In the genomic region with DNA sequence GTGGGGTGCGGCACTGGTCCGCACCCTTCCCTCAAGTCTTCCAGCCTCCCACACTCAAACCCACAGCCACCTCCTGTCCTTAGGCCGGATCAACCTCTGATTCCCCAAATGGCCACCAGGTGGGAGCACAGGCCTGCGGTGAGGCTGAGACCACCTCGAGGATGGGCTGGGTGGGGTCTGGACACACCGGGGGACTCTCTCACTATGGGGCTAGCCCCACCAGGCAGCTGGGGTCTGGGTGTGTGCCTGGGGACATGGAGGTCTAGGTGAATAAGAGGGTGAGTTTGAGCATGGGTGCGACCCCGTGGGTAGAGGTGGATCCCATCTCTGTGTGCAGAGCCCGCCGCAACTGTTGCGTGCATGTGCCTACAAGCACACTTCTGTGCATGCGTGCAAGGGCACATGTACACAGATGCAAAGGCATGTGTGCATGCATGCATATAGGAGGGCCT, we compare ENCODE assay signal across 12 cellular contexts. TPM values are rescaled to one million over a fixed set of nuclear protein-coding genes. Genes with fewer than 3 reads are reported as not detected.
DNase-seq lines count a peak whose midpoint lies in the region; ATAC-seq and TF ChIP-seq lines count a peak whose summit lies in the region.
"Had no signal": no experiment of that assay in that cellular context is flagged by ENCODE, and none has a peak within 500 bp of the region (broad histone marks: within the 10 kb centered on the region; RNA-seq: fewer than 3 reads in every experiment).

No MANE protein-coding gene starts in this region.

- peak; percentile 7 for DNase-seq in NCI-H1436 (lab: John Stamatoyannopoulos, UW)
- no peak for DNase-seq in NCI-H1436 treated with DMSO at 0.1 percent for 48 hours (lab: John Stamatoyannopoulos, UW)
- peak; percentile 35 for DNase-seq in cerebellum (ENCODE audit: low spot score)
- DNase-seq in osteoblast (ENCODE audit: insufficient read length, low spot score, missing footprints), result no peak
- no peak for DNase-seq in AG08395 (ENCODE audit: low spot score)
- DNase-seq in mucosa of gallbladder (ENCODE audit: low spot score), result no peak
- DNase-seq: NCI-H1694, right cardiac atrium had no signal

- H3K79me2 ChIP-seq in osteoblast (ENCODE audit: insufficient read depth, low read length), result no peaks in the 10 kb centered on the region

- H3K9me3 ChIP-seq in osteoblast (ENCODE audit: low read depth, low read length), result no peaks in the 10 kb centered on the region
- H3K9me3 ChIP-seq: thoracic aorta had no signal

- no peak overlapping the region for H3K4me3 ChIP-seq in osteoblast (ENCODE audit: insufficient read depth, low read length)
- H3K4me3 ChIP-seq: BLaER1, thoracic aorta had no signal

- no peaks in the 10 kb centered on the region for H4K20me1 ChIP-seq in osteoblast (ENCODE audit: insufficient read depth, low read length)
- H4K20me1 ChIP-seq: BLaER1 had no signal

- no peak overlapping the region for H3K4me2 ChIP-seq in osteoblast (ENCODE audit: insufficient read depth, low read length)
- H3K4me2 ChIP-seq: BLaER1 had no signal

- ATAC-seq in GM21825 (IDR thresholded peaks at IDR 0.05; ENCODE audit: unreplicated experiment), result no peak

- no peak overlapping the region for H3K27ac ChIP-seq in osteoblast (ENCODE audit: low read depth, low read length)
- H3K27ac ChIP-seq: BLaER1, thoracic aorta had no signal

- no peak overlapping the region for H2AFZ ChIP-seq in osteoblast (ENCODE audit: low read length)

- TF ChIP-seq CTCF in LNCAP (IDR thresholded peaks at IDR 0.05) (peak; percentile 35), osteoblast (IDR thresholded peaks at IDR 0.05; ENCODE audit: extremely low read depth, low read depth, low read length) (peak; percentile 53)

- no peaks in the 10 kb centered on the region for H3K36me3 ChIP-seq in osteoblast (ENCODE audit: insufficient read depth, low read length)
- H3K36me3 ChIP-seq: BLaER1 had no signal

- no peaks in the 10 kb centered on the region for H3K4me1 ChIP-seq in osteoblast (ENCODE audit: insufficient read depth, low read length)

- no peaks in the 10 kb centered on the region for H3K27me3 ChIP-seq in osteoblast (ENCODE audit: insufficient read depth, low read length)
- H3K27me3 ChIP-seq: BLaER1 had no signal

RNA-seq across cellular contexts. Expression of a gene that starts 32.6 kb away (rescaled TPM):
- total RNA-seq in cerebellum, result 0.36 TPM
- total RNA-seq in osteoblast, result under 0.01 TPM in 1 of 2 replicates, not detected in the other
- total RNA-seq in mucosa of gallbladder, result 0.06 TPM

Comparison
In these comparisons a context has a peak if more than half of its experiments do, and no peak if none do; other contexts are left out.
1. DNase-seq: peak in NCI-H1436 (single experiment) and cerebellum (single experiment); none in NCI-H1436 treated with DMSO at 0.1 percent for 48 hours (single experiment), osteoblast (single experiment), AG08395 (single experiment) and mucosa of gallbladder (single experiment).